Comparison of ENCODE assay signal across 13 cellular contexts in the genomic region with DNA sequence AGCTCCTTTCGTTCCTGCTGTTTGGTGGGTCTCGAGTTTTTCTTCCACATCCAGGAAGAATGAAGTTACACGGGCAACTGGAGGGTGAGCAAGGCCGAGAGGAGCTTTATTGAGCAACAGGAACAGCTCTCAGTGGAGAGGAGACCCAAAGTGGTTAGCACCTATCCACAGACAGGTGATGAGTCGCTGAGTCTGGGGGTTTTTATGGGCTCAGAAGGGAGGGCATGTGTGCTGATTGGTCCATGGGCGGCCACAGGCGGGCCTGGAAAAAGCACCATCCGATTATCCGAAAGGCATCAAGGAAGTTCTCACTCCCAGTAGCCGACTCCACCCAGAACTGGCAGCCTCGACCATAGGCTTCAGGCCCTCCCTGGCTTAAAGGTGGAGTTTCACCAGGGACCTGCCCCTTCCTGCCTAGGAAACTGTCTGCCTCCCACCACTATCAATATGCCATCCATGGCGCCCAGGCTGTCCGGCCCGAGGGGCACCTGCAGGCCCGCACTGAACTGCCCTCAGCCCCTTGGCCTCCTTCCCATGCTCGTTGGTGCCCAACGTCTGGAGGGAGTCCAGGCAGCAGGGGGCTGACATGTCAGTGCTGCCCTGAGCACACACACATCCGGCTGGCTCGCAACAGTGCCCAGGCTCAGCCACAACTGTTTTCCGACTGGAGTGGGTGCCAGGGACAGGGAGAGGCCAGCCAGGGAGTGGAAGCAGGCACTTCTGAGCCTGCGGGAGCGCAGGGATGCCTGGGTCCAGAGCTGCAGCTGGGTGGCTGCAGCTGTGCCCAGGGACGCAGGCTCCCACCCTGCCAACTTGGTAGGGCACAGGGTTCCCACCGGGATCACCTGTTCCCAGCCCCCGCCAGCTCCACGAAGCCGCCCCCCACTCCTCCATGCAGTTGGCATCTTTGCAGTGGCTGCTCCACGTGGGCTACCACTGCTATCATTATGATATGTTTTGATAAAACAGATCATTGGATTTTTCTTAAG.
DNase-seq lines count a peak whose midpoint lies in the region; ATAC-seq, FAIRE-seq and TF ChIP-seq lines count a peak whose summit lies in the region.
"Had no signal": no experiment of that assay in that cellular context is flagged by ENCODE, and none has a peak within 500 bp of the region (broad histone marks: within the 10 kb centered on the region; RNA-seq: fewer than 3 reads in every experiment).

No MANE protein-coding gene starts in this region.

- FAIRE-seq in H1 (lab: Jason Lieb, UNC): no peak
- FAIRE-seq: GM18507 had no signal

- H2BK120ac ChIP-seq in H1 (replicated peaks; ENCODE audit: low read depth, low read length): no peak overlapping the region

- no peak overlapping the region for H4K91ac ChIP-seq in H1 (replicated peaks; ENCODE audit: insufficient read length, low read length)

- POLR2A ChIA-PET in H1 (lab: Charles Lee; ENCODE audit: partially characterized antibody): interaction anchor here (0.6 to 0.9 kb wide), 3 partner anchors 34 to 81 kb away, joined by 3 read pairs; no protein-coding TSS in a partner anchor

- no peak overlapping the region for H2AK5ac ChIP-seq in H1 (ENCODE audit: low read depth, low read length)

- H3K4ac ChIP-seq in H1 (replicated peaks; ENCODE audit: insufficient read length, low read depth, low read length): no peak overlapping the region

- no peak overlapping the region for H3K9ac ChIP-seq in H1 (replicated peaks in 1 of 4; ENCODE audit: extremely low read depth in 1 of 4, low read depth in 3 of 4, low read length in 3 of 4)

- no peak for TF ChIP-seq POLR2A in H1 (IDR thresholded peaks at IDR 0.05; ENCODE audit: control extremely low read depth in 1 of 2, low read depth in 2 of 2, low read length in 2 of 2)
- TF ChIP-seq POLR2A in erythroblast (IDR thresholded peaks at IDR 0.05; ENCODE audit: low read length): no peak

- ATAC-seq in mucosa of descending colon: peak; percentile 12
- peak; percentile 69 for ATAC-seq in thoracic aorta (ENCODE audit: insufficient number of reproducible peaks, low FRiP score, low read depth)
- no peak for ATAC-seq in stimulated activated effector memory CD8-positive, alpha-beta T cell treated with anti-CD3 and anti-CD28 coated beads, Interleukin-12 subunit alpha, Interleukin-12 subunit beta, amount 100 ng/mL, for 72 hours
- ATAC-seq: activated CD8-positive, alpha-beta T cell treated with anti-CD3 and anti-CD28 coated beads, Interleukin-2, amount 10 ng/mL, durations not matched to agents 7 days and 5 days had no signal

- no peak overlapping the region for H4K5ac ChIP-seq in H1 (ENCODE audit: insufficient read length, low read depth, low read length)

- peak overlapping the region; percentile 60; the same call in 1 of the 2 replicates for H2BK5ac ChIP-seq in H1 (ENCODE audit: low read depth, low read length)

- no peak for TF ChIP-seq CTCF in H1 (IDR thresholded peaks at IDR 0.05; ENCODE audit: control extremely low read depth in 1 of 3, insufficient read depth in 1 of 3, low read depth in 1 of 3, low read length in 3 of 3)
- TF ChIP-seq CTCF in mucosa of descending colon (IDR thresholded peaks at IDR 0.05): no peak
- TF ChIP-seq CTCF in thoracic aorta (IDR thresholded peaks at IDR 0.05): no peak

- peaks cover 5 to 10% of the 10 kb centered on the region in 2 experiments for H4K20me1 ChIP-seq in H1 (replicated peaks in 1 of 2; ENCODE audit: control insufficient read depth in 1 of 2, insufficient read depth in 2 of 2, low read length in 2 of 2)

- H3K27ac Mint-ChIP-seq in stimulated activated effector memory CD8-positive, alpha-beta T cell treated with anti-CD3 and anti-CD28 coated beads, Interleukin-12 subunit alpha, Interleukin-12 subunit beta, amount 100 ng/mL, for 72 hours: no peak overlapping the region
- H3K27ac Mint-ChIP-seq: activated CD8-positive, alpha-beta T cell treated with anti-CD3 and anti-CD28 coated beads, Interleukin-2, amount 10 ng/mL, durations not matched to agents 7 days and 5 days; activated naive CD8-positive, alpha-beta T cell had no signal

- H3K14ac ChIP-seq in H1 (ENCODE audit: insufficient read length): no peak overlapping the region

- no peak overlapping the region for H2AFZ ChIP-seq in H1 (ENCODE audit: low read length)

- CTCF ChIA-PET in H1 (lab: Charles Lee; ENCODE audit: partially characterized antibody): interaction anchor here (0.6 to 2.3 kb wide), 2 partner anchors 41 to 190 kb away, joined by 3 to 12 read pairs; no protein-coding TSS in a partner anchor

- peaks cover 18% of the 10 kb centered on the region for H3K4me1 Mint-ChIP-seq in stimulated activated effector memory CD8-positive, alpha-beta T cell treated with anti-CD3 and anti-CD28 coated beads, Interleukin-12 subunit alpha, Interleukin-12 subunit beta, amount 100 ng/mL, for 72 hours

- H3K4me1 ChIP-seq in H1 (replicated peaks in 1 of 4; ENCODE audit: control insufficient read depth in 3 of 4, insufficient read depth in 4 of 4, low read length in 3 of 4): peaks cover 5 to 17% (median 9%) of the 10 kb centered on the region in 4 experiments
- peaks cover 23% of the 10 kb centered on the region for H3K4me1 ChIP-seq in mucosa of descending colon (ENCODE audit: low read depth)
- peaks cover 49 to 92% of the 10 kb centered on the region in 2 donors for H3K4me1 ChIP-seq in thoracic aorta (ENCODE audit: control insufficient read depth in 1 of 2, low read depth in 2 of 2)

- no peak overlapping the region for H2BK12ac ChIP-seq in H1 (ENCODE audit: low read depth, low read length)

- DNase-seq in NCI-H2029 treated with DMSO at 0.1 percent for 48 hours (lab: John Stamatoyannopoulos, UW) (peak; percentile 98), H1 (ENCODE audit: low read depth in 1 of 2, low spot score in 2 of 2) (no peak), mucosa of descending colon (peak in 2 of 3 donors; percentile 33 to 57), thoracic aorta (ENCODE audit: low spot score) (peak; percentile 50), epidermal melanocyte (ENCODE audit: insufficient read length, low spot score) (no peak), SKM-1 (lab: John Stamatoyannopoulos, UW; ENCODE audit: unreplicated experiment) (no peak), erythroblast (lab: John Stamatoyannopoulos, UW) (no peak)
- no peak for DNase-seq in stimulated activated effector memory CD8-positive, alpha-beta T cell treated with anti-CD3 and anti-CD28 coated beads, Interleukin-12 subunit alpha, Interleukin-12 subunit beta, amount 100 ng/mL, for 72 hours (ENCODE audit: low spot score in 2 of 2)
- DNase-seq: activated CD8-positive, alpha-beta T cell treated with anti-CD3 and anti-CD28 coated beads, Interleukin-2, amount 10 ng/mL, durations not matched to agents 7 days and 5 days; stimulated activated CD4-positive, alpha-beta T cell treated with anti-CD3 and anti-CD28 coated beads, Interleukin-4, amount 100 ng/mL, for 1 hour; testis had no signal

- no peak overlapping the region for H2BK20ac ChIP-seq in H1 (ENCODE audit: low read length)

- H3K36me3 Mint-ChIP-seq in stimulated activated effector memory CD8-positive, alpha-beta T cell treated with anti-CD3 and anti-CD28 coated beads, Interleukin-12 subunit alpha, Interleukin-12 subunit beta, amount 100 ng/mL, for 72 hours: no peaks in the 10 kb centered on the region

- H3K56ac ChIP-seq in H1 (replicated peaks; ENCODE audit: insufficient read length, low read depth, low read length): no peak overlapping the region

- no peak overlapping the region for H3K18ac ChIP-seq in H1 (ENCODE audit: extremely low read depth, low read length)

- intact Hi-C loops in mucosa of descending colon (cut with DNase I, micrococcal nuclease): no loop called here

- H3K27me3 ChIP-seq in H1 (replicated peaks in 1 of 4; ENCODE audit: control insufficient read depth in 3 of 4, extremely low read depth in 1 of 4, insufficient read depth in 3 of 4, low read length in 3 of 4): no peaks in the 10 kb centered on the region
- no peaks in the 10 kb centered on the region for H3K27me3 ChIP-seq in thoracic aorta (replicated peaks; ENCODE audit: insufficient read depth)
- H3K27me3 ChIP-seq: testis had no signal

- H3K36me3 ChIP-seq in H1 (ENCODE audit: control insufficient read depth in 2 of 4, insufficient read depth in 4 of 4, low read length in 3 of 4) (peaks cover 0 to 6% (median 2%) of the 10 kb centered on the region in 4 experiments; a peak in 1 of 8 replicates), mucosa of descending colon (ENCODE audit: low read depth) (no peaks in the 10 kb centered on the region), thoracic aorta (no peaks in the 10 kb centered on the region)

- TF ChIP-seq RAD21 in H1 (IDR thresholded peaks at IDR 0.05 in 1 of 2, conservative IDR thresholded peaks at IDR 0.05 in 1 of 2; ENCODE audit: low read depth in 2 of 2, low read length in 2 of 2): no peak

- H3K9me3 Mint-ChIP-seq in stimulated activated effector memory CD8-positive, alpha-beta T cell treated with anti-CD3 and anti-CD28 coated beads, Interleukin-12 subunit alpha, Interleukin-12 subunit beta, amount 100 ng/mL, for 72 hours: peaks cover 9% of the 10 kb centered on the region

- no peak overlapping the region for H3K23ac ChIP-seq in H1 (ENCODE audit: insufficient read length)

- H3K9me3 ChIP-seq in H1 (ENCODE audit: insufficient read depth in 2 of 2, low read depth in 1 of 2, low read length in 1 of 2): peaks cover 5% of the 10 kb centered on the region in 2 experiments; a peak in 2 of 4 replicates
- H3K9me3 ChIP-seq in mucosa of descending colon: no peaks in the 10 kb centered on the region
- no peaks in the 10 kb centered on the region for H3K9me3 ChIP-seq in thoracic aorta
- H3K9me3 ChIP-seq: testis had no signal

- H3K23me2 ChIP-seq in H1 (ENCODE audit: low read depth, low read length): no peaks in the 10 kb centered on the region

- WGBS in H1 (ENCODE audit: extremely low coverage in 1 of 2, insufficient coverage in 1 of 2, insufficient read length in 1 of 2, insufficient replicate concordance in 2 of 2, low coverage in 1 of 2, low lambda C conversion rate in 2 of 2, missing lambda C conversion rate in 1 of 2), 2 experiments: 92% methylated on average over 26 of the region's 28 CpGs; no CpG with 5 or more reads in 1 of the 2 experiments

- no peak overlapping the region for H2BK15ac ChIP-seq in H1 (ENCODE audit: low read length)

- TF ChIP-seq EP300 in H1 (IDR thresholded peaks at IDR 0.05; ENCODE audit: borderline replicate concordance in 1 of 2, low read depth in 2 of 2, low read length in 2 of 2): no peak

- H3K4me3 ChIP-seq in H1 (ENCODE audit: extremely low read depth in 1 of 4, insufficient read depth in 2 of 4, low read depth in 3 of 4, low read length in 4 of 4): no peak overlapping the region
- H3K4me3 ChIP-seq in mucosa of descending colon: no peak overlapping the region
- peak overlapping the region; percentile 46 for H3K4me3 ChIP-seq in thoracic aorta
- H3K4me3 ChIP-seq: testis had no signal

- no peak overlapping the region; the same call in 1 of the 2 replicates for H3K27ac ChIP-seq in H1 (ENCODE audit: low read depth, low read length)
- peak overlapping the region; percentile 89 to 95 for H3K27ac ChIP-seq in thoracic aorta
- H3K27ac ChIP-seq: testis had no signal

- no peaks in the 10 kb centered on the region; the same call in 1 of the 2 replicates for H3K79me1 ChIP-seq in H1 (ENCODE audit: low read depth, low read length)

- no peak overlapping the region for H3K4me3 Mint-ChIP-seq in stimulated activated effector memory CD8-positive, alpha-beta T cell treated with anti-CD3 and anti-CD28 coated beads, Interleukin-12 subunit alpha, Interleukin-12 subunit beta, amount 100 ng/mL, for 72 hours
- H3K4me3 Mint-ChIP-seq: activated CD8-positive, alpha-beta T cell treated with anti-CD3 and anti-CD28 coated beads, Interleukin-2, amount 10 ng/mL, durations not matched to agents 7 days and 5 days; activated naive CD8-positive, alpha-beta T cell had no signal

- H3K79me2 ChIP-seq in H1 (ENCODE audit: control insufficient read depth in 1 of 2, insufficient read depth in 2 of 2, low read length in 2 of 2): peaks cover 0 to 67% of the 10 kb centered on the region in 2 experiments; a peak in 2 of 4 replicates

- no peak overlapping the region; the same call in 1 of the 2 replicates for H4K8ac ChIP-seq in H1 (ENCODE audit: extremely low read depth, insufficient read depth, low read length)

- peak overlapping the region; percentile 15 to 17; a peak in 2 of 4 replicates for H3K4me2 ChIP-seq in H1 (ENCODE audit: insufficient read depth in 1 of 2, low read depth in 2 of 2, low read length in 2 of 2)

Comparison
In these comparisons a context has a peak if more than half of its experiments do, and no peak if none do; other contexts are left out.
1. DNase-seq: peak in NCI-H2029 treated with DMSO at 0.1 percent for 48 hours (single experiment), mucosa of descending colon (2 of 3) and thoracic aorta (single experiment); none in H1 (0 of 2), stimulated activated effector memory CD8-positive, alpha-beta T cell treated with anti-CD3 and anti-CD28 coated beads, Interleukin-12 subunit alpha, Interleukin-12 subunit beta, amount 100 ng/mL, for 72 hours (0 of 2), epidermal melanocyte (single experiment), SKM-1 (single experiment) and erythroblast (0 of 2).